ENCODE assay signal across 34 cellular contexts in the genomic region with DNA sequence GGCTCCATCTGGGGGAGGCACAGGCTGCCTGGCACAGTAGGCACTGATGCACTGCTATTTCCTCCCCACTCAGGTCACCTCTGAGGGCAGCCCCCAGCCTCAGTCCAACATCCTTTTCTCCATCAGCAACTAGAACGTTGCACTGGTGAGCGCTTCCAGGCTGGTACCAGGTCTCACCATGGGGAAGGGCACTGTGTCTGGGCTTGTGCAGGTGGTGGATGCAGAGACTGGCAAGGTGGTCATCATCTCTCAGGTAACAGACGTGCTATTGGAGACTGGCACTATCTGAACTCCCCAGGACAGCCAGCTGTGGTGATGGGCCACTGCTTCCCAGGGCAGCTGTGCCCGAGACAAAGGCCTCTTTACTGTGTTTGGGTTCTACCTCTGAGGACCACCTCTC.
"Had no signal": no experiment of that assay in that cellular context is flagged by ENCODE, and none has a peak within 500 bp of the region (broad histone marks: within the 10 kb centered on the region; RNA-seq: fewer than 3 reads in every experiment).

No MANE protein-coding gene starts in this region.

- H3K36me3 ChIP-seq: adrenal gland, brain microvascular endothelial cell, breast epithelium, cardiac muscle cell had no signal

- H3K4me1 ChIP-seq: adrenal gland, body of pancreas, breast epithelium had no signal

- FAIRE-seq: astrocyte, TTC549 had no signal

- H3K27me3 ChIP-seq: body of pancreas had no signal

- H3K4me3 ChIP-seq: adrenal gland, body of pancreas, breast epithelium, cardiac muscle cell had no signal

- ATAC-seq: activated CD8-positive, alpha-beta T cell treated with anti-CD3 and anti-CD28 coated beads for 36 hours; activated naive CD4-positive, alpha-beta T cell treated with anti-CD3 and anti-CD28 coated beads, Interleukin-2, amount 50 U/mL, for 72 hours; activated T-cell treated with anti-CD3 and anti-CD28 coated beads, Interleukin-2, amount 50 U/mL, for 4 hours; activated T-cell treated with anti-CD3 and anti-CD28 coated beads, Interleukin-2, amount 50 U/mL, for 72 hours; activated T-helper 17 cell treated with anti-CD3 and anti-CD28 coated beads, Interleukin-2, amount 50 U/mL, for 72 hours; body of pancreas; T-cell; T-helper 17 cell had no signal

- H3K9me3 ChIP-seq: adrenal gland, body of pancreas, breast epithelium had no signal

- DNase-seq: activated B cell treated with CpG ODN at 0.5 μM for 24 hours; activated CD4-positive, alpha-beta memory T cell treated with anti-CD3 and anti-CD28 coated beads for 36 hours; activated CD4-positive, alpha-beta T cell treated with anti-CD3 and anti-CD28 coated beads for 4 hours; activated CD4-positive, alpha-beta T cell treated with anti-CD3 and anti-CD28 coated beads, Interleukin-2, amount 10 ng/mL, durations not matched to agents 24 days and 14 days; activated CD4-positive, alpha-beta T cell treated with anti-CD3 and anti-CD28 coated beads, Interleukin-2, amount 50 U/mL, for 1 hour; activated CD4-positive, alpha-beta T cell treated with anti-CD3 and anti-CD28 coated beads, Interleukin-2, amount 50 U/mL, for 4 hours; activated CD4-positive, CD25-positive, alpha-beta regulatory T cell treated with anti-CD3 and anti-CD28 coated beads, Interleukin-2, amount 50 U/mL, for 72 hours; activated CD8-positive, alpha-beta T cell treated with anti-CD3 and anti-CD28 coated beads for 36 hours; activated effector memory CD4-positive, alpha-beta T cell treated with anti-CD3 and anti-CD28 coated beads, Interleukin-2, amount 50 U/mL, for 16 hours; activated gamma-delta T cell treated with Interleukin-2 at 50 U/mL for 16 hours; activated naive CD4-positive, alpha-beta T cell; activated naive CD4-positive, alpha-beta T cell treated with anti-CD3 and anti-CD28 coated beads for 36 hours; activated naive CD4-positive, alpha-beta T cell treated with anti-CD3 and anti-CD28 coated beads, Interleukin-2, amount 50 U/mL, for 16 hours; activated naive CD8-positive, alpha-beta T cell treated with anti-CD3 and anti-CD28 coated beads for 36 hours; activated T-cell treated with anti-CD3 and anti-CD28 coated beads for 4 hours; activated T-cell treated with anti-CD3 and anti-CD28 coated beads, Interleukin-2, amount 50 U/mL, for 1 hour; activated T-cell treated with anti-CD3 and anti-CD28 coated beads, Interleukin-2, amount 50 U/mL, for 4 hours; activated T-cell treated with anti-CD3 and anti-CD28 coated beads, Interleukin-2, amount 50 U/mL, for 72 hours; adrenal gland; amniotic stem cell; body of pancreas; brain microvascular endothelial cell; caudate nucleus; cerebellar nuclear complex; T-cell; T-helper 17 cell; T1000 had no signal

- H3K27ac ChIP-seq: adrenal gland, body of pancreas, brain microvascular endothelial cell, breast epithelium, cardiac muscle cell, VCaP had no signal
